ENCODE assay signal across 19 cellular contexts in the genomic region with DNA sequence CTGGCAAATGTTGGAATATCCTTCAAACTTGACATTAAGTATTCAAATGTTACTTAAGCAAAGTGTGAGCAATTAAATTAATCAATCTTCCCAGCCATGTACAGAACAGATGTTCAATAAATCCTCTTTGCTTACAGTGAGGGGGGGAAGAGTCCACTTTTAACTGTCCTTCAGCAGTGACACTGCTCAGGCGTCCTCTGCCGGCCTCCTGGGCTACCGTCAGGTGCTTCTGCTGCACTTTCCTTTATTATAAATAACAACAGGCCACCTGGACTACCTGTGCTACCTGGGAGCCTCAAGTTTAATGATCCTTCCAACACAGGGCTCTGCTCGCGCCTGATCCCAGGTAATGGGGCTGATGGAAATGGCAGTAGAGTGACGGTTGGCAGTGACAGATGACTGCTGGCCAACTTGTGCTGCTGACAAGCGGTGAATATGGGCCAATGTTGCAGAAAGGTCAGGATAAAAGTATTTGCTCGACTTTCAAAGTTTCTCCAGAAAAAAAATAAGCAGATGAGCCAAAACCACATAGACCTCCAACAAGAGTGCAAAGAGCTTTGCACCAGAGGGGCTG.
DNase-seq lines count a peak whose midpoint lies in the region; ATAC-seq and TF ChIP-seq lines count a peak whose summit lies in the region.
"Had no signal": no experiment of that assay in that cellular context is flagged by ENCODE, and none has a peak within 500 bp of the region (broad histone marks: within the 10 kb centered on the region; RNA-seq: fewer than 3 reads in every experiment).

No MANE protein-coding gene starts in this region.

- no peaks in the 10 kb centered on the region for H3K9me3 ChIP-seq in heart left ventricle
- H3K9me3 ChIP-seq in esophagus muscularis mucosa, result no peaks in the 10 kb centered on the region
- H3K9me3 ChIP-seq in tibial artery, result no peaks in the 10 kb centered on the region
- H3K9me3 ChIP-seq: Caco-2 had no signal

- no peak for TF ChIP-seq EP300 in esophagus muscularis mucosa (IDR thresholded peaks at IDR 0.05)

- DNase-seq in Right ventricle myocardium superior (no peak), heart left ventricle (no peak), LNCaP clone FGC (ENCODE audit: low read depth) (no peak), esophagus muscularis mucosa (ENCODE audit: extremely low spot score) (peak; percentile 60), tibial artery (no peak), posterior cingulate gyrus (no peak)
- DNase-seq in activated naive CD4-positive, alpha-beta T cell (lab: John Stamatoyannopoulos, UW), result no peak
- DNase-seq: 8988T; C1 segment of cervical spinal cord; Caco-2; CD4-positive, CD25-positive, alpha-beta regulatory T cell; CD8-positive, alpha-beta T cell; DMS 273 treated with DMSO at 0.1 percent for 48 hours; DMS79; EL; GF-D8; H9 had no signal

- intact Hi-C loops in Right ventricle myocardium superior (cut with DNase I) (no loop called here), heart left ventricle (cut with DNase I) (no loop called here), esophagus muscularis mucosa (cut with DNase I) (no loop called here), tibial artery (cut with DNase I; ENCODE audit: low total_unique reads) (no loop called here), posterior cingulate gyrus (cut with DNase I) (no loop called here)

- H3K4me3 ChIP-seq in heart left ventricle (no peak overlapping the region), LNCaP clone FGC (ENCODE audit: low read depth, low read length) (no peak overlapping the region), esophagus muscularis mucosa (no peak overlapping the region), tibial artery (no peak overlapping the region)
- H3K4me3 ChIP-seq: GM23338 had no signal

- H3K36me3 ChIP-seq in heart left ventricle (no peaks in the 10 kb centered on the region), esophagus muscularis mucosa (no peaks in the 10 kb centered on the region), tibial artery (no peaks in the 10 kb centered on the region)

- H3K27ac ChIP-seq in heart left ventricle (no peak overlapping the region), esophagus muscularis mucosa (replicated peaks in 1 of 4) (no peak overlapping the region), tibial artery (no peak overlapping the region)

- peaks cover 0 to 8% (median 0%) of the 10 kb centered on the region in 9 donors for H3K27me3 ChIP-seq in heart left ventricle
- no peaks in the 10 kb centered on the region for H3K27me3 ChIP-seq in esophagus muscularis mucosa
- no peaks in the 10 kb centered on the region for H3K27me3 ChIP-seq in tibial artery

- TF ChIP-seq POLR2A in heart left ventricle (IDR thresholded peaks at IDR 0.05) (no peak), esophagus muscularis mucosa (IDR thresholded peaks at IDR 0.05; ENCODE audit: low read depth) (no peak)

- ATAC-seq in Right ventricle myocardium superior (ENCODE audit: poor library complexity) (peak; percentile 56), heart left ventricle (no peak)
- ATAC-seq: CD8-positive, alpha-beta T cell; GM23338; HCT116 had no signal

- H3K4me1 ChIP-seq in heart left ventricle, result peaks cover 0 to 4% (median 0%) of the 10 kb centered on the region in 12 donors
- H3K4me1 ChIP-seq in esophagus muscularis mucosa, result no peaks in the 10 kb centered on the region
- H3K4me1 ChIP-seq in tibial artery, result no peaks in the 10 kb centered on the region
- H3K4me1 ChIP-seq: Caco-2 had no signal

- no peak for TF ChIP-seq CTCF in heart left ventricle (IDR thresholded peaks at IDR 0.05)
- 0 out of 2 replicates have a peak, but pooled peaks have one; percentile 15 for TF ChIP-seq CTCF in LNCaP clone FGC (IDR thresholded peaks at IDR 0.05; ENCODE audit: control insufficient read depth, extremely low read depth, insufficient read depth)
- no peak for TF ChIP-seq CTCF in esophagus muscularis mucosa (IDR thresholded peaks at IDR 0.05)
- TF ChIP-seq CTCF in tibial artery (IDR thresholded peaks at IDR 0.05), result no peak

- WGBS in heart left ventricle, 4 donors, result 64 to 80% (median 71%) methylated on average over 8 of the region's 8 CpGs
- 81% methylated on average over 8 of the region's 8 CpGs for WGBS in esophagus muscularis mucosa
